In the genomic region with DNA sequence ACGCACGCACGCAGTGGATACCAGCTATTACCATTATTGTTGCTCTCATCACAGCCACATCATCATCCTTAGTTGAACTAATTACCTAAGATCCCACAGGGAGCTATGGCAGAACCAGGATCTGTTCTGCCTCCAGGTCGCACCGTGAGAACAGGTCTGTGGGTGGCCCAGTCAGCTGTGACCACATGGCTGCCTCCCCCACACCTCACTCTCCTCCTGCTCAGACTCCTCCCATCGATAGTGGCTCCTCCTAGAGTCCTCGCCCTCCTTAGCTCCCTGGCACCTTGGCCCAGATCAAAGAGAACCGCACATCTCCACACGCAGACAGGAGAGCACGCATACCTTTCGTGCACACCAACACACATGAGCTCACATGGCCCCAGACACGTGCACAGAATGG, we compare ENCODE assay signal across 25 cellular contexts. TPM values are rescaled to one million over a fixed set of nuclear protein-coding genes. Genes with fewer than 3 reads are reported as not detected.
DNase-seq lines count a peak whose midpoint lies in the region; ATAC-seq and TF ChIP-seq lines count a peak whose summit lies in the region.
"Had no signal": no experiment of that assay in that cellular context is flagged by ENCODE, and none has a peak within 500 bp of the region (broad histone marks: within the 10 kb centered on the region; RNA-seq: fewer than 3 reads in every experiment).

No MANE protein-coding gene starts in this region.

- no peaks in the 10 kb centered on the region for H3K4me1 ChIP-seq in CD4-positive, CD25-positive, alpha-beta regulatory T cell (ENCODE audit: control insufficient read depth, insufficient read depth, low read length, poor library complexity, severe bottlenecking)
- no peaks in the 10 kb centered on the region for H3K4me1 ChIP-seq in HEK293 (ENCODE audit: control insufficient read depth, insufficient read depth, low read length)
- no peaks in the 10 kb centered on the region for H3K4me1 ChIP-seq in mucosa of descending colon (ENCODE audit: low read depth)
- H3K4me1 ChIP-seq: parathyroid adenoma had no signal

- CTCF ChIA-PET in HEK293 (lab: Yijun Ruan, JAX), result interaction anchor here (0.9 to 1.2 kb wide), 4 partner anchors 14 to 214 kb away, joined by 3 to 6 read pairs (median 4); no protein-coding TSS in a partner anchor

- TF ChIP-seq CTCF in HEK293 (tag by site-specific recombination; IDR thresholded peaks at IDR 0.05) (no peak), mucosa of descending colon (IDR thresholded peaks at IDR 0.05) (no peak)

- no peaks in the 10 kb centered on the region for H3K9me3 Mint-ChIP-seq in CD4-positive, CD25-positive, alpha-beta regulatory T cell
- H3K9me3 Mint-ChIP-seq: nephron; stimulated activated naive CD8-positive, alpha-beta T cell treated with anti-CD3 and anti-CD28 coated beads, Interleukin-15, Interleukin-2, amounts not matched to agents 100 ng/mL and 50 ng/mL, for 24 hours; T-helper 1 cell treated with Interleukin-12 subunit alpha and Interleukin-12 subunit beta and Interleukin-4 antibody, amounts not matched to agents 30 μg/mL and 1 μg/mL, for 36 hours had no signal

- no peak overlapping the region for H3K4me3 Mint-ChIP-seq in CD4-positive, CD25-positive, alpha-beta regulatory T cell
- H3K4me3 Mint-ChIP-seq: nephron; stimulated activated naive CD8-positive, alpha-beta T cell treated with anti-CD3 and anti-CD28 coated beads, Interleukin-15, Interleukin-2, amounts not matched to agents 100 ng/mL and 50 ng/mL, for 24 hours; T-helper 1 cell treated with Interleukin-12 subunit alpha and Interleukin-12 subunit beta and Interleukin-4 antibody, amounts not matched to agents 30 μg/mL and 1 μg/mL, for 36 hours had no signal

- H3K27ac Mint-ChIP-seq in CD4-positive, CD25-positive, alpha-beta regulatory T cell, result peak overlapping the region in 2 of 3 donors; percentile 32 to 89
- H3K27ac Mint-ChIP-seq: stimulated activated naive CD8-positive, alpha-beta T cell treated with anti-CD3 and anti-CD28 coated beads, Interleukin-15, Interleukin-2, amounts not matched to agents 100 ng/mL and 50 ng/mL, for 24 hours; T-helper 1 cell treated with Interleukin-12 subunit alpha and Interleukin-12 subunit beta and Interleukin-4 antibody, amounts not matched to agents 30 μg/mL and 1 μg/mL, for 36 hours had no signal

- no peaks in the 10 kb centered on the region for H3K27me3 ChIP-seq in CD4-positive, CD25-positive, alpha-beta regulatory T cell (ENCODE audit: control insufficient read depth, insufficient read depth, low read length)
- H3K27me3 ChIP-seq: thyroid gland had no signal

- peaks cover 33% of the 10 kb centered on the region for H3K36me3 Mint-ChIP-seq in CD4-positive, CD25-positive, alpha-beta regulatory T cell

- intact Hi-C loops in mucosa of descending colon (cut with DNase I, micrococcal nuclease), result no loop called here

- H3K4me3 ChIP-seq in CD4-positive, CD25-positive, alpha-beta regulatory T cell (ENCODE audit: low read depth, low read length), result no peak overlapping the region
- H3K4me3 ChIP-seq in HEK293 (ENCODE audit: low read depth, low read length) (no peak overlapping the region), mucosa of descending colon (no peak overlapping the region)
- H3K4me3 ChIP-seq: SK-N-MC, thyroid gland had no signal

- no peaks in the 10 kb centered on the region for H3K9me3 ChIP-seq in CD4-positive, CD25-positive, alpha-beta regulatory T cell (ENCODE audit: control insufficient read depth in 2 of 2, low read length in 2 of 2)
- H3K9me3 ChIP-seq in HEK293 (ENCODE audit: control insufficient read depth, insufficient read depth, low read depth, low read length), result no peaks in the 10 kb centered on the region
- no peaks in the 10 kb centered on the region for H3K9me3 ChIP-seq in mucosa of descending colon
- H3K9me3 ChIP-seq: thyroid gland had no signal

- peaks cover 0 to 2% (median 0%) of the 10 kb centered on the region in 4 donors for H3K4me1 Mint-ChIP-seq in CD4-positive, CD25-positive, alpha-beta regulatory T cell

- no peak overlapping the region for H3K27ac ChIP-seq in CD4-positive, CD25-positive, alpha-beta regulatory T cell (ENCODE audit: insufficient read depth, low read length, poor library complexity, severe bottlenecking)
- H3K27ac ChIP-seq in HEK293 (ENCODE audit: extremely low read depth, low read depth, low read length), result no peak overlapping the region
- H3K27ac ChIP-seq: C4-2B, epithelial cell of prostate, KMS-11, parathyroid adenoma, SK-N-MC, thyroid gland had no signal

- POLR2A ChIA-PET in HEK293 (lab: Yijun Ruan, JAX), result interaction anchor here (1.6 to 1.8 kb wide), 2 partner anchors 155 to 157 kb away, joined by 3 to 8 read pairs; partner anchors contain the start of gene DUSP1

- DNase-seq in CD4-positive, CD25-positive, alpha-beta regulatory T cell, result no peak
- peak; percentile 56 for DNase-seq in cerebellar cortex (ENCODE audit: low spot score)
- DNase-seq in mucosa of descending colon, result no peak
- no peak for DNase-seq in D341Med (ENCODE audit: low spot score)
- DNase-seq in stimulated activated naive CD8-positive, alpha-beta T cell treated with anti-CD3 and anti-CD28 coated beads, Interleukin-15, Interleukin-2, amounts not matched to agents 100 U/mL and 50 U/mL, for 24 hours, result no peak
- DNase-seq: activated CD4-positive, alpha-beta T cell treated with anti-CD3 and anti-CD28 coated beads for 48 hours; activated naive CD4-positive, alpha-beta T cell treated with anti-CD3 and anti-CD28 coated beads, Interleukin-2, amount 50 U/mL, for 16 hours; EL; left ventricle myocardium superior; NCI-H2171; NCI-H524 treated with DMSO at 0.1 percent for 48 hours; stimulated activated CD4-positive, alpha-beta T cell treated with anti-CD3 and anti-CD28 coated beads, Interleukin-4, amount 100 ng/mL, for 4 hours; thyroid gland had no signal

- peaks cover 8% of the 10 kb centered on the region for H3K36me3 ChIP-seq in CD4-positive, CD25-positive, alpha-beta regulatory T cell (ENCODE audit: control insufficient read depth, insufficient read depth, low read length)
- H3K36me3 ChIP-seq in HEK293 (ENCODE audit: control insufficient read depth in 2 of 2, insufficient read depth in 1 of 2, low read length in 2 of 2) (peaks cover 0 to 21% of the 10 kb centered on the region in 2 experiments; a peak in 2 of 3 replicates), mucosa of descending colon (ENCODE audit: low read depth) (no peaks in the 10 kb centered on the region)

- ATAC-seq in CD4-positive, CD25-positive, alpha-beta regulatory T cell (ENCODE audit: low read depth in 2 of 2), result no peak
- ATAC-seq in mucosa of descending colon (peak; percentile 13), HG03159 (IDR thresholded peaks at IDR 0.05; ENCODE audit: unreplicated experiment) (no peak), GM19455 (IDR thresholded peaks at IDR 0.05; ENCODE audit: unreplicated experiment) (no peak)
- no peak for ATAC-seq in stimulated activated naive CD8-positive, alpha-beta T cell treated with anti-CD3 and anti-CD28 coated beads, Interleukin-15, Interleukin-2, amounts not matched to agents 100 U/mL and 50 U/mL, for 24 hours
- ATAC-seq: left ventricle myocardium superior, sciatic nerve had no signal

- no peaks in the 10 kb centered on the region for H3K27me3 Mint-ChIP-seq in CD4-positive, CD25-positive, alpha-beta regulatory T cell
- H3K27me3 Mint-ChIP-seq: stimulated activated naive CD8-positive, alpha-beta T cell treated with anti-CD3 and anti-CD28 coated beads, Interleukin-15, Interleukin-2, amounts not matched to agents 100 ng/mL and 50 ng/mL, for 24 hours had no signal

TF ChIP-seq in HEK293, 187 proteins besides CTCF, POLR2A, EP300 and RAD21:
- TF ChIP-seq ZSCAN4 (tag by site-specific recombination; IDR thresholded peaks at IDR 0.05), result no peak
- 0 out of 2 replicates have a peak, but pooled peaks have one; percentile 27 for TF ChIP-seq ZNF600 (tag by site-specific recombination; IDR thresholded peaks at IDR 0.05)
- no peak for TF ChIP-seq ZNF514 (tag by site-specific recombination; IDR thresholded peaks at IDR 0.05)
- 0 out of 2 replicates have a peak, but pooled peaks have one; percentile 37 for TF ChIP-seq ZBTB20 (tag by site-specific recombination; IDR thresholded peaks at IDR 0.05)
- peak; percentile 62; the same call in 1 of the 2 replicates for TF ChIP-seq ZFHX2 (tag by site-specific recombination; conservative IDR thresholded peaks at IDR 0.05)
- TF ChIP-seq EGR2 (tag by site-specific recombination; IDR thresholded peaks at IDR 0.05; ENCODE audit: low read depth), result peak; percentile 78
- TF ChIP-seq GLIS1 (tag by site-specific recombination; IDR thresholded peaks at IDR 0.05), result 0 out of 2 replicates have a peak, but pooled peaks have one; percentile 5
- TF ChIP-seq SP3 (tag by site-specific recombination; IDR thresholded peaks at IDR 0.05), result no peak
- no peak for TF ChIP-seq ZNF785 (tag by site-specific recombination; IDR thresholded peaks at IDR 0.05)

RNA-seq across cellular contexts. Expression of gene RPL26L1, which starts 32.4 kb away (rescaled TPM):
- total RNA-seq in CD4-positive, CD25-positive, alpha-beta regulatory T cell, result 12.9 TPM
- 10 to 100 TPM; 38.9 to 51.6 (median 48.9) TPM for polyA plus RNA-seq in CD4-positive, CD25-positive, alpha-beta regulatory T cell
- total RNA-seq in mucosa of descending colon, result 10 to 100 TPM; 16.1 to 26.5 (median 22.2) TPM

RNA-seq across cellular contexts. Expression of gene ATP6V0E1, which starts 56.8 kb away (rescaled TPM):
- total RNA-seq in CD4-positive, CD25-positive, alpha-beta regulatory T cell, result 106 TPM
- 100 to 1,000 TPM; 499 to 691 (median 501) TPM for polyA plus RNA-seq in CD4-positive, CD25-positive, alpha-beta regulatory T cell
- total RNA-seq in mucosa of descending colon, result 100 to 1,000 TPM; 174 to 194 (median 190) TPM
